ENCODE assay signal across 8 cellular contexts in the genomic region with DNA sequence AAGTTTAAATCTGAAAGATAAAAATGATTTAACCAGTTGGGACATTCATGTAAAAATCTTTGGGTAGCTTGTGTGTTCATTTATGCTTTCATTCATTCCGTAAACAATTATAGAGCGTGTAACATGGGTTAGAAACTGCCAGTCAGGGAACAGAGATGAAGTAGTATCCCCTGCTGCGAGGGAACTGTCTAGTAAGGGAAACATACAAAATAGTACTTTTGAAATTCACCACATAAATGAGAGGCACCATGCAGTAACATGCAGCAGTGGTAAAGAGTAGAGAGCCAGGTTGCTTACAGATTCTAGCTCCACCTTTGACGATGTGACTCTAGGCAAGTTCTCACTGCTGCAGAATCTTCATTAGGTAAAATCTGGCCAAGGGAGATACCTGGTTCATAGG. TPM values are rescaled to one million over a fixed set of nuclear protein-coding genes. Genes with fewer than 3 reads are reported as not detected.
A peak's percentile ranks its signal among the peaks of the same experiment; 100 is the strongest.
DNase-seq lines count a peak whose midpoint lies in the region; ATAC-seq, FAIRE-seq and TF ChIP-seq lines count a peak whose summit lies in the region.

No MANE protein-coding gene starts in this region.

- H3K9ac ChIP-seq in kidney (ENCODE audit: low read length in 2 of 2): peak overlapping the region in 1 of 2 donors; percentile 91

- H3K4me3 ChIP-seq in A549: peak overlapping the region; percentile 69
- H3K4me3 ChIP-seq in GM12875 (ENCODE audit: low read depth, low read length): peak overlapping the region; percentile 31
- peak overlapping the region; percentile 91 to 96 for H3K4me3 ChIP-seq in kidney (ENCODE audit: low read length in 2 of 2)
- H3K4me3 ChIP-seq in transverse colon: peak overlapping the region in 3 of 4 donors; percentile 66 to 89 (median 66)

- no peak for TF ChIP-seq CTCF in A549 (IDR thresholded peaks at IDR 0.05)
- no peak for TF ChIP-seq CTCF in GM12875 (IDR thresholded peaks at IDR 0.05; ENCODE audit: borderline replicate concordance, insufficient read depth, low read depth, low read length)
- TF ChIP-seq CTCF in kidney (IDR thresholded peaks at IDR 0.05; ENCODE audit: borderline replicate concordance, extremely low read depth, insufficient read depth): no peak
- TF ChIP-seq CTCF in transverse colon (IDR thresholded peaks at IDR 0.05): no peak

- H3K9me3 Mint-ChIP-seq in activated CD4-positive, alpha-beta memory T cell treated with anti-CD3 and anti-CD28 coated beads for 36 hours: no peaks in the 10 kb centered on the region

- peaks cover 29% of the 10 kb centered on the region for H3K4me1 Mint-ChIP-seq in activated CD4-positive, alpha-beta memory T cell treated with anti-CD3 and anti-CD28 coated beads for 36 hours (ENCODE audit: low read depth)

- H3K4me1 ChIP-seq in A549 (peaks cover 16% of the 10 kb centered on the region), kidney (ENCODE audit: control insufficient read depth in 1 of 2, insufficient read depth in 1 of 2, low read depth in 1 of 2, low read length in 2 of 2) (peaks cover 3 to 4% of the 10 kb centered on the region in 2 donors), transverse colon (peaks cover 0 to 27% (median 11%) of the 10 kb centered on the region in 4 donors)

- DNase-seq in A549 (ENCODE audit: low read depth in 1 of 2, low spot score in 1 of 2) (no peak), kidney (no peak), transverse colon (no peak), NCI-H1436 (lab: John Stamatoyannopoulos, UW) (no peak), iPS-NIHi11 (ENCODE audit: low spot score) (no peak)
- no peak for DNase-seq in activated CD4-positive, alpha-beta memory T cell treated with anti-CD3 and anti-CD28 coated beads for 36 hours

- TF ChIP-seq EP300 in A549 (IDR thresholded peaks at IDR 0.05): no peak
- TF ChIP-seq EP300 in transverse colon (IDR thresholded peaks at IDR 0.05; ENCODE audit: low read depth): no peak

- intact Hi-C loops in activated CD4-positive, alpha-beta memory T cell treated with anti-CD3 and anti-CD28 coated beads for 36 hours (cut with micrococcal nuclease): loop anchor here (1.0 kb wide), 1 partner anchor 9 kb away; no protein-coding TSS in a partner anchor
- intact Hi-C loops in kidney (cut with DNase I) (no loop called here), transverse colon (cut with DNase I; ENCODE audit: low total_unique reads) (no loop called here)

- H3K9me3 ChIP-seq in A549 (no peaks in the 10 kb centered on the region), kidney (ENCODE audit: control insufficient read depth in 1 of 2, low read length in 2 of 2) (no peaks in the 10 kb centered on the region), transverse colon (no peaks in the 10 kb centered on the region)

- FAIRE-seq in A549 (lab: Jason Lieb, UNC) (no peak), kidney (lab: Jason Lieb, UNC) (no peak)

- H3K4me2 ChIP-seq in A549: peak overlapping the region; percentile 81

- peak overlapping the region; percentile 18 to 97 for H3K27ac ChIP-seq in A549
- no peak overlapping the region for H3K27ac ChIP-seq in kidney (ENCODE audit: low read depth in 2 of 2, low read length in 2 of 2)
- H3K27ac ChIP-seq in transverse colon: peak overlapping the region in 2 of 4 donors; percentile 91 to 96

- H3K27me3 ChIP-seq in transverse colon: no peaks in the 10 kb centered on the region

- no peak for TF ChIP-seq RAD21 in A549 (conservative IDR thresholded peaks at IDR 0.05 in 1 of 2, IDR thresholded peaks at IDR 0.05 in 1 of 2)

- POLR2A ChIA-PET in A549 (lab: Yijun Ruan, JAX): interaction anchor here (0.6 kb wide), 1 partner anchor 37 kb away, joined by 3 read pairs; no protein-coding TSS in a partner anchor
- POLR2A ChIA-PET in activated CD4-positive, alpha-beta memory T cell treated with anti-CD3 and anti-CD28 coated beads for 36 hours (lab: Charles Lee): interaction anchor here (1.3 to 2.8 kb wide), 3 partner anchors 12 to 240 kb away, joined by 3 to 27 read pairs (median 4); a partner anchor contains a TSS

- ATAC-seq in A549 (no peak), HG02610 (IDR thresholded peaks at IDR 0.05; ENCODE audit: unreplicated experiment) (no peak)

- in situ Hi-C loops in transverse colon (cut with MboI; ENCODE audit: low pct_ligation_motif_present in 1 of 4, low pct_unique_long_range_greater_than_20kb in 1 of 4, low sequenced_read_pairs in 3 of 4): no loop called here

- H3K4me3 Mint-ChIP-seq in activated CD4-positive, alpha-beta memory T cell treated with anti-CD3 and anti-CD28 coated beads for 36 hours: peak overlapping the region; percentile 99

- CTCF ChIA-PET in A549 (lab: Yijun Ruan, JAX): no interaction called here
- CTCF ChIA-PET in activated CD4-positive, alpha-beta memory T cell treated with anti-CD3 and anti-CD28 coated beads for 36 hours (lab: Charles Lee): interaction anchor here (0.5 to 3.3 kb wide), 5 partner anchors 8 to 437 kb away, joined by 3 to 32 read pairs (median 4); no protein-coding TSS in a partner anchor

- 83% methylated on average over 4 of the region's 4 CpGs for WGBS in A549 (ENCODE audit: missing lambda C conversion rate)
- WGBS in transverse colon (ENCODE audit: low coverage in 1 of 2), 2 donors: 20 to 22% methylated on average over 4 of the region's 4 CpGs

- TF ChIP-seq POLR2A in A549 (IDR thresholded peaks at IDR 0.05; ENCODE audit: low read length) (no peak), transverse colon (IDR thresholded peaks at IDR 0.05) (no peak)

- H3K36me3 ChIP-seq in kidney (ENCODE audit: control insufficient read depth in 1 of 2, insufficient read depth in 2 of 2, low read length in 2 of 2): no peaks in the 10 kb centered on the region
- no peaks in the 10 kb centered on the region for H3K36me3 ChIP-seq in transverse colon

- no peaks in the 10 kb centered on the region for H3K27me3 Mint-ChIP-seq in activated CD4-positive, alpha-beta memory T cell treated with anti-CD3 and anti-CD28 coated beads for 36 hours

- peaks cover 5% of the 10 kb centered on the region for H3K36me3 Mint-ChIP-seq in activated CD4-positive, alpha-beta memory T cell treated with anti-CD3 and anti-CD28 coated beads for 36 hours

- peak overlapping the region; percentile 80 for H3K27ac Mint-ChIP-seq in activated CD4-positive, alpha-beta memory T cell treated with anti-CD3 and anti-CD28 coated beads for 36 hours

TF ChIP-seq in A549, 52 proteins besides CTCF, POLR2A, EP300 and RAD21 (continues in another document):
- TF ChIP-seq, protein P1, sequence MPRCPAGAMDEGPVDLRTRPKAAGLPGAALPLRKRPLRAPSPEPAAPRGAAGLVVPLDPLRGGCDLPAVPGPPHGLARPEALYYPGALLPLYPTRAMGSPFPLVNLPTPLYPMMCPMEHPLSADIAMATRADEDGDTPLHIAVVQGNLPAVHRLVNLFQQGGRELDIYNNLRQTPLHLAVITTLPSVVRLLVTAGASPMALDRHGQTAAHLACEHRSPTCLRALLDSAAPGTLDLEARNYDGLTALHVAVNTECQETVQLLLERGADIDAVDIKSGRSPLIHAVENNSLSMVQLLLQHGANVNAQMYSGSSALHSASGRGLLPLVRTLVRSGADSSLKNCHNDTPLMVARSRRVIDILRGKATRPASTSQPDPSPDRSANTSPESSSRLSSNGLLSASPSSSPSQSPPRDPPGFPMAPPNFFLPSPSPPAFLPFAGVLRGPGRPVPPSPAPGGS (IDR thresholded peaks at IDR 0.05): no peak
- TF ChIP-seq MAZ (IDR thresholded peaks at IDR 0.05; ENCODE audit: borderline replicate concordance, low read depth, low read length): no peak
- no peak for TF ChIP-seq POLR2AphosphoS2 (conservative IDR thresholded peaks at IDR 0.05; ENCODE audit: low read length)
- TF ChIP-seq RARB (CRISPR knock-in tag; IDR thresholded peaks at IDR 0.05): no peak
- TF ChIP-seq EHF (CRISPR knock-in tag; IDR thresholded peaks at IDR 0.05): no peak
- TF ChIP-seq, protein P2, sequence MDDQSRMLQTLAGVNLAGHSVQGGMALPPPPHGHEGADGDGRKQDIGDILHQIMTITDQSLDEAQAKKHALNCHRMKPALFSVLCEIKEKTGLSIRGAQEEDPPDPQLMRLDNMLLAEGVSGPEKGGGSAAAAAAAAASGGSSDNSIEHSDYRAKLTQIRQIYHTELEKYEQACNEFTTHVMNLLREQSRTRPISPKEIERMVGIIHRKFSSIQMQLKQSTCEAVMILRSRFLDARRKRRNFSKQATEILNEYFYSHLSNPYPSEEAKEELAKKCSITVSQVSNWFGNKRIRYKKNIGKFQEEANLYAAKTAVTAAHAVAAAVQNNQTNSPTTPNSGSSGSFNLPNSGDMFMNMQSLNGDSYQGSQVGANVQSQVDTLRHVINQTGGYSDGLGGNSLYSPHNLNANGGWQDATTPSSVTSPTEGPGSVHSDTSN (IDR thresholded peaks at IDR 0.05): no peak
- TF ChIP-seq CEBPB (IDR thresholded peaks at IDR 0.05): no peak
- TF ChIP-seq, protein P3, sequence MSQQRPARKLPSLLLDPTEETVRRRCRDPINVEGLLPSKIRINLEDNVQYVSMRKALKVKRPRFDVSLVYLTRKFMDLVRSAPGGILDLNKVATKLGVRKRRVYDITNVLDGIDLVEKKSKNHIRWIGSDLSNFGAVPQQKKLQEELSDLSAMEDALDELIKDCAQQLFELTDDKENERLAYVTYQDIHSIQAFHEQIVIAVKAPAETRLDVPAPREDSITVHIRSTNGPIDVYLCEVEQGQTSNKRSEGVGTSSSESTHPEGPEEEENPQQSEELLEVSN (IDR thresholded peaks at IDR 0.05; ENCODE audit: borderline replicate concordance, low read depth): no peak

RNA-seq across cellular contexts. Expression of a gene that starts 0.9 kb away (rescaled TPM):
- polyA plus RNA-seq in A549 (2011; rRNA removed) (15.6 and 22.2 TPM in 2 replicates), A549 (2017; fragmentation: RNase III; extraction: RNeasy Plus Mini Kit Qiagen cat#74134 plus additional on column Dnase treatment) (8.1 to 10.1 TPM (median 9.1 TPM) in 3 replicates), kidney (ENCODE audit: insufficient read depth, low read depth, low replicate concordance) (9.4 TPM)
- 3.0 and 3.1 TPM in 2 replicates for polyA plus RNA-seq in A549 (2012; cell fraction: cytosol; rRNA removed)
- polyA plus RNA-seq in A549 (2012; cell fraction: nucleus; rRNA removed): 4.4 and 6.0 TPM in 2 replicates
- 6.7 and 8.3 TPM in 2 replicates for polyA minus RNA-seq in A549 (2011; rRNA and poly(A)+ RNA removed)
- total RNA-seq in activated CD4-positive, alpha-beta memory T cell treated with anti-CD3 and anti-CD28 coated beads for 36 hours: 10 to 100 TPM; 11.3 to 11.4 TPM
- total RNA-seq in kidney (15.5 TPM), transverse colon (1 to 10 TPM; 1.5 to 7.4 (median 4.1) TPM)

RNA-seq across cellular contexts. Expression of a gene that starts 1.2 kb away (rescaled TPM):
- 31.8 and 32.6 TPM in 2 replicates for polyA plus RNA-seq in A549 (2011; rRNA removed)
- polyA plus RNA-seq in A549 (2012; cell fraction: cytosol; rRNA removed): 21.1 and 22.9 TPM in 2 replicates
- 10.1 and 10.3 TPM in 2 replicates for polyA plus RNA-seq in A549 (2012; cell fraction: nucleus; rRNA removed)
- 29.3 to 33.0 TPM (median 30.7 TPM) in 3 replicates for polyA plus RNA-seq in A549 (2017; fragmentation: RNase III; extraction: RNeasy Plus Mini Kit Qiagen cat#74134 plus additional on column Dnase treatment)
- 34.4 and 59.2 TPM in 2 replicates for polyA minus RNA-seq in A549 (2011; rRNA and poly(A)+ RNA removed)
- 10 to 100 TPM; 39.5 to 45.1 TPM for total RNA-seq in activated CD4-positive, alpha-beta memory T cell treated with anti-CD3 and anti-CD28 coated beads for 36 hours
- 3.5 TPM for total RNA-seq in kidney
- 0.82 TPM for polyA plus RNA-seq in kidney (ENCODE audit: insufficient read depth, low read depth, low replicate concordance)
- total RNA-seq in transverse colon: 1 to 10 TPM in 3 of 4 donors, under 1 TPM in 1; 0.40 to 3.2 (median 2.0) TPM

Comparison
In these comparisons a context has a peak if more than half of its experiments do, and no peak if none do; other contexts are left out.
1. H3K27ac ChIP-seq: peak in A549 (2 of 2); none in kidney (0 of 2).
2. H3K4me3 ChIP-seq: peak in every context shown above with its lines; median percentile 94 in kidney; 69 in A549; 66 in transverse colon; 31 in GM12875.